Comparison of ENCODE assay signal across 18 cellular contexts in genomic region chr20:40103420-40103819, GRCh38.
DNase-seq lines count a peak whose midpoint lies in the region; ATAC-seq lines count a peak whose summit lies in the region.
"Had no signal": no experiment of that assay in that cellular context is flagged by ENCODE, and none has a peak within 500 bp of the region (broad histone marks: within the 10 kb centered on the region; RNA-seq: fewer than 3 reads in every experiment).

No MANE protein-coding gene starts in this region.

- ATAC-seq in left lobe of liver = peak; percentile 23
- ATAC-seq: CD8-positive, alpha-beta T cell; GM12878 had no signal

- POLR2A ChIA-PET in CD4-positive, alpha-beta memory T cell (lab: Charles Lee; ENCODE audit: partially characterized antibody) = no interaction called here

- H3K4me3 ChIP-seq in BLaER1 = peak overlapping the region; percentile 9; the same call in 1 of the 2 replicates
- peak overlapping the region in 3 of 10 experiments; percentile 5 to 23 (median 23); a peak in 5 of 20 replicates for H3K4me3 ChIP-seq in BLaER1 treated with 17β-estradiol and CSF1 and Interleukin-3, amounts not matched to agents 10 nM and 100 nM
- H3K4me3 ChIP-seq in CD4-positive, alpha-beta memory T cell (ENCODE audit: low read length in 2 of 2) = no peak overlapping the region
- H3K4me3 ChIP-seq: GM12878 had no signal

- H3K27me3 Mint-ChIP-seq in CD4-positive, alpha-beta memory T cell = no peaks in the 10 kb centered on the region
- H3K27me3 Mint-ChIP-seq: CD4-positive, CD25-positive, alpha-beta regulatory T cell had no signal

- no peaks in the 10 kb centered on the region for H4K20me1 ChIP-seq in BLaER1
- H4K20me1 ChIP-seq in BLaER1 treated with 17β-estradiol and CSF1 and Interleukin-3, amounts not matched to agents 10 nM and 100 nM = no peaks in the 10 kb centered on the region

- CTCF ChIA-PET in CD4-positive, alpha-beta memory T cell (lab: Charles Lee; ENCODE audit: partially characterized antibody) = no interaction called here

- no peak overlapping the region for H3K9ac ChIP-seq in BLaER1
- no peak overlapping the region for H3K9ac ChIP-seq in BLaER1 treated with 17β-estradiol and CSF1 and Interleukin-3, amounts not matched to agents 10 nM and 100 nM

- intact Hi-C loops in CD4-positive, alpha-beta memory T cell (cut with micrococcal nuclease) = no loop called here

- H3K9me3 ChIP-seq in BLaER1 = peaks cover 21% of the 10 kb centered on the region
- peaks cover 22 to 40% (median 25%) of the 10 kb centered on the region in 11 experiments for H3K9me3 ChIP-seq in BLaER1 treated with 17β-estradiol and CSF1 and Interleukin-3, amounts not matched to agents 10 nM and 100 nM (replicated peaks in 1 of 11)
- H3K9me3 ChIP-seq in CD4-positive, alpha-beta memory T cell (ENCODE audit: control insufficient read depth in 1 of 2, low read length in 2 of 2) = no peaks in the 10 kb centered on the region
- H3K9me3 ChIP-seq: BE2C, Caco-2 had no signal

- H3K36me3 ChIP-seq in BLaER1 = no peaks in the 10 kb centered on the region
- no peaks in the 10 kb centered on the region for H3K36me3 ChIP-seq in BLaER1 treated with 17β-estradiol and CSF1 and Interleukin-3, amounts not matched to agents 10 nM and 100 nM
- no peaks in the 10 kb centered on the region for H3K36me3 ChIP-seq in CD4-positive, alpha-beta memory T cell (ENCODE audit: insufficient read depth, low read length)
- H3K36me3 ChIP-seq: BE2C had no signal

- no peak overlapping the region for H3K27ac ChIP-seq in BLaER1
- H3K27ac ChIP-seq in BLaER1 treated with 17β-estradiol and CSF1 and Interleukin-3, amounts not matched to agents 10 nM and 100 nM = peak overlapping the region in 5 of 11 experiments; percentile 12 to 41 (median 19); a peak in 4 of 22 replicates
- H3K27ac ChIP-seq in CD4-positive, alpha-beta memory T cell (ENCODE audit: low read depth, low read length) = no peak overlapping the region

- H3K4me1 ChIP-seq in BLaER1 = peaks cover 15% of the 10 kb centered on the region
- H3K4me1 ChIP-seq in BLaER1 treated with 17β-estradiol and CSF1 and Interleukin-3, amounts not matched to agents 10 nM and 100 nM = peaks cover 13 to 32% (median 24%) of the 10 kb centered on the region in 10 experiments
- no peaks in the 10 kb centered on the region for H3K4me1 ChIP-seq in CD4-positive, alpha-beta memory T cell (ENCODE audit: insufficient read depth, low read length)
- H3K4me1 ChIP-seq: BE2C, Caco-2 had no signal

- H3K4me3 Mint-ChIP-seq in CD4-positive, alpha-beta memory T cell = no peak overlapping the region
- H3K4me3 Mint-ChIP-seq: CD14-positive monocyte; CD4-positive, CD25-positive, alpha-beta regulatory T cell; CD8-positive, alpha-beta T cell had no signal

- H3K27ac Mint-ChIP-seq in CD4-positive, alpha-beta memory T cell = no peak overlapping the region
- H3K27ac Mint-ChIP-seq: CD14-positive monocyte; CD4-positive, CD25-positive, alpha-beta regulatory T cell; CD8-positive, alpha-beta T cell had no signal

- no peaks in the 10 kb centered on the region for H3K36me3 Mint-ChIP-seq in CD4-positive, alpha-beta memory T cell
- H3K36me3 Mint-ChIP-seq: CD14-positive monocyte; CD4-positive, CD25-positive, alpha-beta regulatory T cell; CD8-positive, alpha-beta T cell had no signal

- no peaks in the 10 kb centered on the region for H3K27me3 ChIP-seq in BLaER1
- no peaks in the 10 kb centered on the region for H3K27me3 ChIP-seq in BLaER1 treated with 17β-estradiol and CSF1 and Interleukin-3, amounts not matched to agents 10 nM and 100 nM
- H3K27me3 ChIP-seq in CD4-positive, alpha-beta memory T cell (ENCODE audit: insufficient read depth, low read length) = no peaks in the 10 kb centered on the region
- H3K27me3 ChIP-seq: BE2C had no signal

- H3K4me1 Mint-ChIP-seq in CD4-positive, alpha-beta memory T cell = no peaks in the 10 kb centered on the region
- H3K4me1 Mint-ChIP-seq: CD14-positive monocyte; CD4-positive, CD25-positive, alpha-beta regulatory T cell had no signal

- H3K9me3 Mint-ChIP-seq in CD4-positive, alpha-beta memory T cell = no peaks in the 10 kb centered on the region
- H3K9me3 Mint-ChIP-seq: CD8-positive, alpha-beta T cell had no signal

- H3K4me2 ChIP-seq in BLaER1 = peak overlapping the region; percentile 63
- H3K4me2 ChIP-seq in BLaER1 treated with 17β-estradiol and CSF1 and Interleukin-3, amounts not matched to agents 10 nM and 100 nM = peak overlapping the region; percentile 4 to 69 (median 52); a peak in 21 of 22 replicates

- DNase-seq in left lobe of liver (ENCODE audit: low spot score) (no peak), NCI-H524 (lab: John Stamatoyannopoulos, UW) (no peak), NCI-H1436 treated with DMSO at 0.1 percent for 48 hours (lab: John Stamatoyannopoulos, UW) (no peak)
- no peak for DNase-seq in CD4-positive, alpha-beta memory T cell
- DNase-seq: 8988T; ACHN; BE2C; C1 segment of cervical spinal cord; Caco-2; Calu3; CD4-positive, CD25-positive, alpha-beta regulatory T cell; CD8-positive, alpha-beta T cell; DMS79 treated with DMSO at 0.1 percent for 48 hours; GDM1 had no signal
